In the genomic region with DNA sequence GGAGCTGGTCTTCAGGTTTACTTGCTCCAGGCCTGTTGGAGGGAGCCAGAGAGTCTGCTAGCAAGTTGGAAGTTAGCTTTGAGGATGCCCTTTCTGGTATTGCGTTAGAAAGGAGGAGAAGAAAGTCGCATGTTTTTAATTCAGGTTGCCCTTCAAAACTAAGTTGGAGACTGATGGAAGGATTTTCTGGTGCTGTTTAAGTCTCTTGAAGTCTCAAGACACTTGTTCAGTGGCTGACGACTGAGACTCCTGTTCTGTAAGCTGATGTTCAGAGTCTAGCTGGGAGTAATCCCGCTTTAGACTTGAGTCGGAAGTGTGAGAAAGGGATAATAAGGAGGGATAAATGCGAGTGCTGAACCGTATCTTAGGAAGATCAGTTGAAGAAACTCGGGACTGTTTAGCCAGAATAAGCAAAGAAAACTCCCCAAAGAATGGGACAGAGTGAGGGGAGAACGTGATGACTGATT, we compare ENCODE assay signal across 1 cellular context.
TF ChIP-seq lines count a peak whose summit lies in the region.

No MANE protein-coding gene starts in this region.

TF ChIP-seq in GM12878, 131 proteins besides CTCF, POLR2A, EP300 and RAD21:
- TF ChIP-seq, protein P1, sequence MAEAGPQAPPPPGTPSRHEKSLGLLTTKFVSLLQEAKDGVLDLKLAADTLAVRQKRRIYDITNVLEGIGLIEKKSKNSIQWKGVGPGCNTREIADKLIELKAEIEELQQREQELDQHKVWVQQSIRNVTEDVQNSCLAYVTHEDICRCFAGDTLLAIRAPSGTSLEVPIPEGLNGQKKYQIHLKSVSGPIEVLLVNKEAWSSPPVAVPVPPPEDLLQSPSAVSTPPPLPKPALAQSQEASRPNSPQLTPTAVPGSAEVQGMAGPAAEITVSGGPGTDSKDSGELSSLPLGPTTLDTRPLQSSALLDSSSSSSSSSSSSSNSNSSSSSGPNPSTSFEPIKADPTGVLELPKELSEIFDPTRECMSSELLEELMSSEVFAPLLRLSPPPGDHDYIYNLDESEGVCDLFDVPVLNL (IDR thresholded peaks at IDR 0.05; ENCODE audit: low read depth, low read length), result no peak
- TF ChIP-seq ZBED1 (IDR thresholded peaks at IDR 0.05; ENCODE audit: borderline replicate concordance) (no peak), BACH1 (IDR thresholded peaks at IDR 0.05; ENCODE audit: borderline replicate concordance) (no peak), EGR1 (IDR thresholded peaks at IDR 0.05; ENCODE audit: borderline replicate concordance in 1 of 2, low read depth in 2 of 2, low read length in 2 of 2) (no peak), SREBF1 (IDR thresholded peaks at IDR 0.05; ENCODE audit: low read length) (no peak), ZBTB33 (IDR thresholded peaks at IDR 0.05) (no peak), NFIC (IDR thresholded peaks at IDR 0.05; ENCODE audit: low read depth, low read length) (no peak), KDM1A (IDR thresholded peaks at IDR 0.05; ENCODE audit: borderline replicate concordance) (no peak), SMAD5 (IDR thresholded peaks at IDR 0.05; ENCODE audit: low read depth) (no peak)
- TF ChIP-seq, protein P2, sequence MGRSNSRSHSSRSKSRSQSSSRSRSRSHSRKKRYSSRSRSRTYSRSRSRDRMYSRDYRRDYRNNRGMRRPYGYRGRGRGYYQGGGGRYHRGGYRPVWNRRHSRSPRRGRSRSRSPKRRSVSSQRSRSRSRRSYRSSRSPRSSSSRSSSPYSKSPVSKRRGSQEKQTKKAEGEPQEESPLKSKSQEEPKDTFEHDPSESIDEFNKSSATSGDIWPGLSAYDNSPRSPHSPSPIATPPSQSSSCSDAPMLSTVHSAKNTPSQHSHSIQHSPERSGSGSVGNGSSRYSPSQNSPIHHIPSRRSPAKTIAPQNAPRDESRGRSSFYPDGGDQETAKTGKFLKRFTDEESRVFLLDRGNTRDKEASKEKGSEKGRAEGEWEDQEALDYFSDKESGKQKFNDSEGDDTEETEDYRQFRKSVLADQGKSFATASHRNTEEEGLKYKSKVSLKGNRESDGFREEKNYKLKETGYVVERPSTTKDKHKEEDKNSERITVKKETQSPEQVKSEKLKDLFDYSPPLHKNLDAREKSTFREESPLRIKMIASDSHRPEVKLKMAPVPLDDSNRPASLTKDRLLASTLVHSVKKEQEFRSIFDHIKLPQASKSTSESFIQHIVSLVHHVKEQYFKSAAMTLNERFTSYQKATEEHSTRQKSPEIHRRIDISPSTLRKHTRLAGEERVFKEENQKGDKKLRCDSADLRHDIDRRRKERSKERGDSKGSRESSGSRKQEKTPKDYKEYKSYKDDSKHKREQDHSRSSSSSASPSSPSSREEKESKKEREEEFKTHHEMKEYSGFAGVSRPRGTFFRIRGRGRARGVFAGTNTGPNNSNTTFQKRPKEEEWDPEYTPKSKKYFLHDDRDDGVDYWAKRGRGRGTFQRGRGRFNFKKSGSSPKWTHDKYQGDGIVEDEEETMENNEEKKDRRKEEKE (IDR thresholded peaks at IDR 0.05), result no peak
- TF ChIP-seq, protein P3, sequence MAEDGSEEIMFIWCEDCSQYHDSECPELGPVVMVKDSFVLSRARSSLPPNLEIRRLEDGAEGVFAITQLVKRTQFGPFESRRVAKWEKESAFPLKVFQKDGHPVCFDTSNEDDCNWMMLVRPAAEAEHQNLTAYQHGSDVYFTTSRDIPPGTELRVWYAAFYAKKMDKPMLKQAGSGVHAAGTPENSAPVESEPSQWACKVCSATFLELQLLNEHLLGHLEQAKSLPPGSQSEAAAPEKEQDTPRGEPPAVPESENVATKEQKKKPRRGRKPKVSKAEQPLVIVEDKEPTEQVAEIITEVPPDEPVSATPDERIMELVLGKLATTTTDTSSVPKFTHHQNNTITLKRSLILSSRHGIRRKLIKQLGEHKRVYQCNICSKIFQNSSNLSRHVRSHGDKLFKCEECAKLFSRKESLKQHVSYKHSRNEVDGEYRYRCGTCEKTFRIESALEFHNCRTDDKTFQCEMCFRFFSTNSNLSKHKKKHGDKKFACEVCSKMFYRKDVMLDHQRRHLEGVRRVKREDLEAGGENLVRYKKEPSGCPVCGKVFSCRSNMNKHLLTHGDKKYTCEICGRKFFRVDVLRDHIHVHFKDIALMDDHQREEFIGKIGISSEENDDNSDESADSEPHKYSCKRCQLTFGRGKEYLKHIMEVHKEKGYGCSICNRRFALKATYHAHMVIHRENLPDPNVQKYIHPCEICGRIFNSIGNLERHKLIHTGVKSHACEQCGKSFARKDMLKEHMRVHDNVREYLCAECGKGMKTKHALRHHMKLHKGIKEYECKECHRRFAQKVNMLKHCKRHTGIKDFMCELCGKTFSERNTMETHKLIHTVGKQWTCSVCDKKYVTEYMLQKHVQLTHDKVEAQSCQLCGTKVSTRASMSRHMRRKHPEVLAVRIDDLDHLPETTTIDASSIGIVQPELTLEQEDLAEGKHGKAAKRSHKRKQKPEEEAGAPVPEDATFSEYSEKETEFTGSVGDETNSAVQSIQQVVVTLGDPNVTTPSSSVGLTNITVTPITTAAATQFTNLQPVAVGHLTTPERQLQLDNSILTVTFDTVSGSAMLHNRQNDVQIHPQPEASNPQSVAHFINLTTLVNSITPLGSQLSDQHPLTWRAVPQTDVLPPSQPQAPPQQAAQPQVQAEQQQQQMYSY (CRISPR knock-in tag; IDR thresholded peaks at IDR 0.05), result no peak
